Comparison of ENCODE assay signal across 9 cellular contexts in the genomic region with DNA sequence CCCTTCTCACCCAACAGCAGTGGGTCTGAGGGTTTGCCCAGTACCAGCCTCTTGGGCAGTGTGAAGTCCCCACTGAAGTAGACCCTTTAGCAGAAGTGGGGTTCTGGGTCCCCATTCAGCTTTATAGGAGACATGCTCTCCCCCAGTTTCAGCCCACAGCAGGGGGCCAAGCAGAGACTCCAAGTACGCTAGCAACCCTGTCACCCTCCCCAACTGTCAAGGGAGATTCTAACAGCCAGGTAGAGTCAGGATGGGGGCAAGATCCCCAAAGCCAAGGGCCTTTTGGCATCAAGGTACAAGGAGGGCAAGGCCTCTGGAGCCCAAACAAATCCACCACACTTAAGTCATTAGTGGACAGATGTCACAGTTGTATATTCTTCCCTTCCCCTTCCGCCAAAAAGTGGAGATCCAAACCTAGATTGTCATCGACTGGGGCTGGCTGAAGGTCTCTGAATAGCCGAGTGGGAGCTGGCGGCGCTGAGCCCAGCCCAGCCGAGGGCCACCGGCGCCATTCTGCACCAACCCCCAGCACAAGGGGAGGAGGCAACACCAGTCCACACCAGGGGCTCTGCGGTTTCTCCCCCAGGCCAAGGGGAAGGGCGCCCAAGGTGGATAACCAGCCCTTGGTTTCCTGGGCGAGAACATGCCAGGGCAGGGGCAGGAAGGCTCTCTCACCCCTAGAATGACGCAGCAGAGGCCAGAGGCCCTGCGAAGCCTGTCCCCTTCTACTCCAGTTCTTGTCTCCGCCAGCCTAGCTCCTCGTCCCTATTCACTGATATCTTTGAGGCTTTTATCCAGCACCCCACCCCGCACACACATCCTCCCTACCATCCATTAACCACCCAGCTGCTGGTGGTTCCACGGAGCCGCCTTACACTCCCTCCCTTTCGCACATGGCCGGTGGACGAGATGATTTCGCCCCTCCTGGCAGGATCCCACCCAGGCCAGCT. TPM values are rescaled to one million over a fixed set of nuclear protein-coding genes. Genes with fewer than 3 reads are reported as not detected.
DNase-seq lines count a peak whose midpoint lies in the region; ATAC-seq and TF ChIP-seq lines count a peak whose summit lies in the region.
"Had no signal": no experiment of that assay in that cellular context is flagged by ENCODE, and none has a peak within 500 bp of the region (broad histone marks: within the 10 kb centered on the region; RNA-seq: fewer than 3 reads in every experiment).

No MANE protein-coding gene starts in this region.

- H4K20me1 ChIP-seq in GM23248 (ENCODE audit: insufficient read depth) = no peaks in the 10 kb centered on the region

- peak overlapping the region; percentile 59 for H3K4me3 Mint-ChIP-seq in activated naive CD4-positive, alpha-beta T cell treated with anti-CD3 and anti-CD28 coated beads, Interleukin-2, amount 10 ng/mL, durations not matched to agents 7 days and 5 days
- peak overlapping the region; percentile 96 for H3K4me3 Mint-ChIP-seq in endodermal cell

- DNase-seq in activated naive CD4-positive, alpha-beta T cell treated with anti-CD3 and anti-CD28 coated beads, Interleukin-2, amount 10 ng/mL, durations not matched to agents 7 days and 5 days = no peak
- no peak for DNase-seq in activated naive CD4-positive, alpha-beta T cell treated with Interleukin-2 at 50 U/mL for 16 hours
- DNase-seq in endodermal cell (peak; percentile 73), NCI-H2029 (lab: John Stamatoyannopoulos, UW) (no peak), GM23248 (no peak)
- DNase-seq: NCI-H1092 treated with DMSO at 0.1 percent for 48 hours had no signal

- H3K27ac Mint-ChIP-seq in activated naive CD4-positive, alpha-beta T cell treated with anti-CD3 and anti-CD28 coated beads, Interleukin-2, amount 10 ng/mL, durations not matched to agents 7 days and 5 days = no peak overlapping the region
- H3K27ac Mint-ChIP-seq in endodermal cell = peak overlapping the region; percentile 94

- H3K27ac ChIP-seq in endodermal cell (ENCODE audit: low read depth, low read length) = peak overlapping the region; percentile 41
- no peak overlapping the region for H3K27ac ChIP-seq in urinary bladder (ENCODE audit: low read depth)
- no peak overlapping the region for H3K27ac ChIP-seq in GM23248

- no peaks in the 10 kb centered on the region for H3K9me3 ChIP-seq in endodermal cell (ENCODE audit: control insufficient read depth, low read length)
- no peaks in the 10 kb centered on the region for H3K9me3 ChIP-seq in mucosa of stomach (ENCODE audit: control insufficient read depth, low read length)
- H3K9me3 ChIP-seq in GM23248 (ENCODE audit: low read depth) = no peaks in the 10 kb centered on the region

- CTCF ChIA-PET in activated naive CD4-positive, alpha-beta T cell treated with anti-CD3 and anti-CD28 coated beads, Interleukin-2, amount 10 ng/mL, durations not matched to agents 7 days and 5 days (lab: Charles Lee) = no interaction called here

- H3K9me3 Mint-ChIP-seq in activated naive CD4-positive, alpha-beta T cell treated with anti-CD3 and anti-CD28 coated beads, Interleukin-2, amount 10 ng/mL, durations not matched to agents 7 days and 5 days = no peaks in the 10 kb centered on the region
- H3K9me3 Mint-ChIP-seq in endodermal cell = no peaks in the 10 kb centered on the region

- H3K4me1 ChIP-seq in endodermal cell (ENCODE audit: control insufficient read depth, insufficient read depth, low read length) (peaks cover 12% of the 10 kb centered on the region), mucosa of stomach (ENCODE audit: control insufficient read depth, insufficient read depth, low read length) (no peaks in the 10 kb centered on the region), urinary bladder (ENCODE audit: insufficient read depth) (peaks cover 1% of the 10 kb centered on the region), GM23248 (ENCODE audit: insufficient read depth) (no peaks in the 10 kb centered on the region)

- no peaks in the 10 kb centered on the region for H3K36me3 ChIP-seq in endodermal cell (ENCODE audit: control insufficient read depth, insufficient read depth, low read length)
- H3K36me3 ChIP-seq in mucosa of stomach (ENCODE audit: control insufficient read depth, insufficient read depth, low read length) = no peaks in the 10 kb centered on the region
- H3K36me3 ChIP-seq in urinary bladder (ENCODE audit: insufficient read depth) = no peaks in the 10 kb centered on the region
- H3K36me3 ChIP-seq in GM23248 (ENCODE audit: low read depth) = no peaks in the 10 kb centered on the region

- TF ChIP-seq CTCF in endodermal cell (conservative IDR thresholded peaks at IDR 0.05) = no peak

- peaks cover 79% of the 10 kb centered on the region for H3K27me3 Mint-ChIP-seq in activated naive CD4-positive, alpha-beta T cell treated with anti-CD3 and anti-CD28 coated beads, Interleukin-2, amount 10 ng/mL, durations not matched to agents 7 days and 5 days
- no peaks in the 10 kb centered on the region for H3K27me3 Mint-ChIP-seq in endodermal cell (ENCODE audit: insufficient read depth)

- no peaks in the 10 kb centered on the region for H3K27me3 ChIP-seq in endodermal cell (ENCODE audit: control insufficient read depth, insufficient read depth, low read length, poor library complexity, severe bottlenecking)
- peaks cover 45% of the 10 kb centered on the region for H3K27me3 ChIP-seq in mucosa of stomach (ENCODE audit: control insufficient read depth, insufficient read depth, low read length)
- peaks cover 4% of the 10 kb centered on the region; the same call in 1 of the 2 replicates for H3K27me3 ChIP-seq in GM23248 (replicated peaks; ENCODE audit: insufficient read depth)

- no peaks in the 10 kb centered on the region for H3K36me3 Mint-ChIP-seq in activated naive CD4-positive, alpha-beta T cell treated with anti-CD3 and anti-CD28 coated beads, Interleukin-2, amount 10 ng/mL, durations not matched to agents 7 days and 5 days
- no peaks in the 10 kb centered on the region for H3K36me3 Mint-ChIP-seq in endodermal cell (ENCODE audit: low read depth)

- ATAC-seq in GM19463 (IDR thresholded peaks at IDR 0.05; ENCODE audit: unreplicated experiment) = no peak

- H3F3A ChIP-seq in GM23248 (ENCODE audit: insufficient read depth) = no peaks in the 10 kb centered on the region

- in situ Hi-C loops in GM23248 (cut with MboI) = no loop called here

- peak overlapping the region; percentile 82 for H3K9ac ChIP-seq in endodermal cell (ENCODE audit: extremely low read depth, low read length, poor library complexity, severe bottlenecking)
- peak overlapping the region; percentile 28 for H3K9ac ChIP-seq in mucosa of stomach (ENCODE audit: low read length)
- no peak overlapping the region for H3K9ac ChIP-seq in GM23248

- peak overlapping the region; percentile 96 for H3K4me3 ChIP-seq in endodermal cell (ENCODE audit: low read length)
- no peak overlapping the region for H3K4me3 ChIP-seq in mucosa of stomach (ENCODE audit: low read length)
- H3K4me3 ChIP-seq in urinary bladder (ENCODE audit: low read depth, low read length) = peak overlapping the region; percentile 79
- H3K4me3 ChIP-seq in GM23248 = no peak overlapping the region

- no peaks in the 10 kb centered on the region for H3K79me2 ChIP-seq in GM23248 (ENCODE audit: insufficient read depth)

- no peaks in the 10 kb centered on the region for H3K9me2 ChIP-seq in GM23248 (ENCODE audit: insufficient read depth)

- H3K4me2 ChIP-seq in GM23248 (ENCODE audit: unreplicated experiment) = no peak overlapping the region

- no peak overlapping the region for H2AFZ ChIP-seq in GM23248

- H3K4me1 Mint-ChIP-seq in activated naive CD4-positive, alpha-beta T cell treated with anti-CD3 and anti-CD28 coated beads, Interleukin-2, amount 10 ng/mL, durations not matched to agents 7 days and 5 days = peaks cover 12% of the 10 kb centered on the region
- peaks cover 33% of the 10 kb centered on the region for H3K4me1 Mint-ChIP-seq in endodermal cell

- 8 to 16% methylated on average over 15 to 23 of the region's 23 CpGs for WGBS in endodermal cell (ENCODE audit: insufficient coverage in 1 of 2, insufficient read length in 1 of 2), 2 experiments
- 45% methylated on average over 23 of the region's 23 CpGs for WGBS in urinary bladder
- 79 to 80% methylated on average over 22 to 23 of the region's 23 CpGs for WGBS in GM23248 (ENCODE audit: low coverage in 1 of 2, low lambda C conversion rate in 2 of 2, missing lambda C conversion rate in 2 of 2), 2 experiments

RNA-seq across cellular contexts. Expression of gene RBPMS2, which starts 1.5 kb away (rescaled TPM):
- total RNA-seq in endodermal cell (100 to 1,000 TPM in 1 of 2 donors, 10 to 100 TPM in 1; 86.0 to 131 TPM), urinary bladder (4.0 TPM)
- 59.9 TPM for polyA plus RNA-seq in endodermal cell (2013, experiment 1 of 2)
- polyA plus RNA-seq in endodermal cell (2013, experiment 2 of 2) = 49.6 TPM
- polyA plus RNA-seq in urinary bladder (90.9 TPM), GM23248 (2016; fragmentation: Nextera tagmentation; extraction: Ambion mirVana) (0.54 and 0.71 TPM in 2 replicates)
- not detected in 2 replicates for total RNA-seq in GM23248 (2014; rRNA removed; shearing (Covaris generic))

RNA-seq across cellular contexts. Expression of gene PIF1, which starts 51.6 kb away (rescaled TPM):
- total RNA-seq in endodermal cell = 10 to 100 TPM; 60.7 to 64.6 TPM
- polyA plus RNA-seq in endodermal cell (2013, experiment 1 of 2) = 46.2 TPM
- 44.8 TPM for polyA plus RNA-seq in endodermal cell (2013, experiment 2 of 2)
- 4.1 TPM for total RNA-seq in urinary bladder
- 3.1 TPM for polyA plus RNA-seq in urinary bladder
- total RNA-seq in GM23248 (2014; rRNA removed; shearing (Covaris generic)) = 9.7 and 11.3 TPM in 2 replicates
- 7.0 and 8.1 TPM in 2 replicates for polyA plus RNA-seq in GM23248 (2016; fragmentation: Nextera tagmentation; extraction: Ambion mirVana)

Comparison
In these comparisons a context has a peak if more than half of its experiments do, and no peak if none do; other contexts are left out.
1. H3K4me3 ChIP-seq: peak in endodermal cell (single experiment) and urinary bladder (single experiment); none in mucosa of stomach (single experiment) and GM23248 (single experiment).
2. RNA of gene RBPMS2, which starts 1.5 kb away (total RNA-seq): 86.0 to 131 TPM in endodermal cell; 4.0 TPM in urinary bladder (single experiment) and not detected in GM23248; every median in the first group is over 10 times any median in the second.